In the genomic region with DNA sequence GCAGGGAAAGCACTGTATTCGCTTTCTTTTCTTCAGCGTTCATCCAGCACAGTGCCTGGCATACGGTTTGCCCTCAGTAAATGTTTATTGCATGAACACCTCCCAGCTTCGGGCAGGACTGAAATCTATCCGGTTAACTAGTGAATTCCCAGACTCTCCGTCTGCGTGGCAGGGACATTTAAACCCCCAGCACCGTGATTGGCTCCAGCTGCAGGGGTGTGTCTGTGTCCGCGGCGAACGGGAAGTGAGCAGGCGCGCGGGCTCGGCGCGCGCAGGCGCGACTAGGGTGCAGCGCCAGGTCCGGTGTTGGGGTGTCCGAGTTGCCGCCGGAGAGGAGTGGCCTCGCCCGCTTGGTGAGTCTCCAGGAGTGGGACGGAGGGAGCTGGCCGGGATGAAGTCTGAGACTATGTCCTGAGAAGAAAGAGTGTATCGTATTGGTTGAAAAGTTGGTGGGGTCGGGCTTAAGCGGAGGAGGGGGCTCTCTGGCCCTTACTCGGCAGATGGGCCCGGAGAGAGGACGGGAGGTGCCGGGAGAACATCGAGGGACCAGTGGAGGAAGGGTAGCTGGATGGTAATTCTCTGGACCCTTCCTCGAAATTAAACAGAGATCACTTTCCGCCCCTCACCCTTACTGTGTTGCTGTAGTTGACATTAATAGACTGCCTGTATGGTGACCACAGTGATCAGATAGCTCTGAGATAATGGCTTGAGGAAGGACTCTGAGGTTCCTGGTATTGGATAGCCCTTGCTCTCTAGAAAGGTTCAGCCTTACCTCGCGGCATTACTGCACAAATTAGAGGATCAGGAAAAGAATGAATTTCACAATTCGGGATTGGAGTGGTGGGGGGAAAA, we compare ENCODE assay signal across 8 cellular contexts. TPM values are rescaled to one million over a fixed set of nuclear protein-coding genes. Genes with fewer than 3 reads are reported as not detected.
DNase-seq lines count a peak whose midpoint lies in the region; ATAC-seq, FAIRE-seq and TF ChIP-seq lines count a peak whose summit lies in the region.

A gene (plus strand): TSS at position 274 of the 852 bp plus-strand sequence. CDS start 16,213 bp downstream, outside the sequence.

- peaks cover 0 to 5% of the 10 kb centered on the region in 2 donors for H3K36me3 Mint-ChIP-seq in activated T-cell treated with anti-CD3 and anti-CD28 coated beads, Interleukin-2, amount 50 U/mL, for 72 hours (ENCODE audit: insufficient read depth in 2 of 2)

- H3K27me3 ChIP-seq in KMS-11 (ENCODE audit: insufficient read depth, low read depth) (no peaks in the 10 kb centered on the region), esophagus muscularis mucosa (no peaks in the 10 kb centered on the region), muscle layer of duodenum (ENCODE audit: low read depth, low read length) (no peaks in the 10 kb centered on the region)

- no peaks in the 10 kb centered on the region for H3K27me3 Mint-ChIP-seq in activated T-cell treated with anti-CD3 and anti-CD28 coated beads, Interleukin-2, amount 50 U/mL, for 72 hours (ENCODE audit: low read depth)

- FAIRE-seq in RCC 7860 (lab: Jason Lieb, UNC): peak; percentile 35

- TF ChIP-seq CTCF in KMS-11 (conservative IDR thresholded peaks at IDR 0.05; ENCODE audit: low read depth, low read length) (no peak), esophagus muscularis mucosa (IDR thresholded peaks at IDR 0.05) (no peak)

- no peaks in the 10 kb centered on the region for H3K9me3 ChIP-seq in esophagus muscularis mucosa
- no peaks in the 10 kb centered on the region for H3K9me3 ChIP-seq in muscle layer of duodenum (ENCODE audit: control insufficient read depth in 1 of 2, low read length in 2 of 2)

- no peak within 1 kb of the TSS for H3K27ac ChIP-seq in KMS-11
- peak within 1 kb of the TSS; percentile 83 to 95 (median 91) for H3K27ac ChIP-seq in esophagus muscularis mucosa (replicated peaks in 1 of 4)
- peak within 1 kb of the TSS; percentile 99 for H3K27ac ChIP-seq in muscle layer of duodenum (ENCODE audit: low read length)

- no peaks in the 10 kb centered on the region for H4K20me1 ChIP-seq in KMS-11 (ENCODE audit: insufficient read depth)

- TF ChIP-seq POLR2A in esophagus muscularis mucosa (IDR thresholded peaks at IDR 0.05; ENCODE audit: low read depth): peak; percentile 81

- peak within 1 kb of the TSS; percentile 88 for H2AFZ ChIP-seq in KMS-11 (ENCODE audit: low read depth)

- peak within 1 kb of the TSS; percentile 53; the same call in 1 of the 2 replicates for H3K9ac ChIP-seq in KMS-11

- peak within 1 kb of the TSS; percentile 89 for H3K4me2 ChIP-seq in KMS-11

- under 1% methylated on average over 27 of the region's 43 CpGs for WGBS in esophagus muscularis mucosa

- DNase-seq in DMS153 treated with DMSO at 0.1 percent for 48 hours (lab: John Stamatoyannopoulos, UW; ENCODE audit: unreplicated experiment): peak; percentile 5
- peak; percentile 89 for DNase-seq in RCC 7860 (ENCODE audit: low spot score)
- peak; percentile 90 for DNase-seq in activated T-cell treated with anti-CD3 and anti-CD28 coated beads, Interleukin-2, amount 50 U/mL, for 72 hours
- peak; percentile 98 for DNase-seq in esophagus muscularis mucosa (ENCODE audit: extremely low spot score)
- DNase-seq in stimulated activated CD8-positive, alpha-beta memory T cell treated with anti-CD3 and anti-CD28 coated beads, Interleukin-7, amount 100 ng/mL, for 24 hours (ENCODE audit: low read depth): peak; percentile 60

- intact Hi-C loops in esophagus muscularis mucosa (cut with DNase I): no loop called here

- ATAC-seq in GM21737 (IDR thresholded peaks at IDR 0.05; ENCODE audit: unreplicated experiment): peak; percentile 73
- peak; percentile 96 to 97 for ATAC-seq in activated T-cell treated with anti-CD3 and anti-CD28 coated beads, Interleukin-2, amount 50 U/mL, for 72 hours (replicated peaks in 1 of 2)

- H3K4me1 Mint-ChIP-seq in activated T-cell treated with anti-CD3 and anti-CD28 coated beads, Interleukin-2, amount 50 U/mL, for 72 hours (ENCODE audit: low read depth): peaks cover 62% of the 10 kb centered on the region

- peak; percentile 55 for TF ChIP-seq EP300 in esophagus muscularis mucosa (IDR thresholded peaks at IDR 0.05)

- H3K79me2 ChIP-seq in KMS-11 (ENCODE audit: insufficient read depth, low read depth): peaks cover 13% of the 10 kb centered on the region; the same call in 1 of the 2 replicates

- peaks cover 35% of the 10 kb centered on the region for H3K4me1 ChIP-seq in KMS-11 (ENCODE audit: low read depth, poor library complexity, severe bottlenecking)
- H3K4me1 ChIP-seq in esophagus muscularis mucosa: peaks cover 36 to 74% (median 62%) of the 10 kb centered on the region in 4 donors
- peaks cover 5 to 35% of the 10 kb centered on the region in 2 donors for H3K4me1 ChIP-seq in muscle layer of duodenum (ENCODE audit: control insufficient read depth in 1 of 2, insufficient read depth in 2 of 2, low read length in 2 of 2)

- H3K27ac Mint-ChIP-seq in activated T-cell treated with anti-CD3 and anti-CD28 coated beads, Interleukin-2, amount 50 U/mL, for 72 hours: peak within 1 kb of the TSS; percentile 86

- peak within 1 kb of the TSS; percentile 62 for H3K4me3 ChIP-seq in KMS-11 (IDR thresholded peaks at IDR 0.05; ENCODE audit: insufficient read depth, low read depth, low read length)
- peak within 1 kb of the TSS; percentile 66 to 77 (median 76) for H3K4me3 ChIP-seq in esophagus muscularis mucosa
- peak within 1 kb of the TSS; percentile 73 to 96 for H3K4me3 ChIP-seq in muscle layer of duodenum (ENCODE audit: low read depth in 1 of 2, low read length in 2 of 2)

- peak within 1 kb of the TSS; percentile 86 to 95 for H3K4me3 Mint-ChIP-seq in activated T-cell treated with anti-CD3 and anti-CD28 coated beads, Interleukin-2, amount 50 U/mL, for 72 hours

- no peaks in the 10 kb centered on the region for H3K9me3 Mint-ChIP-seq in activated T-cell treated with anti-CD3 and anti-CD28 coated beads, Interleukin-2, amount 50 U/mL, for 72 hours

- H3K36me3 ChIP-seq in KMS-11 (ENCODE audit: insufficient read depth) (no peaks in the 10 kb centered on the region), esophagus muscularis mucosa (peaks cover 0 to 4% (median 0%) of the 10 kb centered on the region in 4 donors), muscle layer of duodenum (ENCODE audit: control insufficient read depth in 1 of 2, insufficient read depth in 2 of 2, low read length in 2 of 2) (peaks cover 0 to 3% of the 10 kb centered on the region in 2 donors)

RNA-seq across cellular contexts. Expression of the gene that starts here (rescaled TPM):
- 10 to 100 TPM; 72.0 to 79.7 TPM for total RNA-seq in activated T-cell treated with anti-CD3 and anti-CD28 coated beads, Interleukin-2, amount 50 U/mL, for 72 hours
- 10 to 100 TPM; 48.6 to 76.2 (median 55.1) TPM for total RNA-seq in esophagus muscularis mucosa

Comparison
In these comparisons a context has a peak if more than half of its experiments do, and no peak if none do; other contexts are left out.
1. DNase-seq: peak in every context shown above with its lines; median percentile 98 in esophagus muscularis mucosa; 90 in activated T-cell treated with anti-CD3 and anti-CD28 coated beads, Interleukin-2, amount 50 U/mL, for 72 hours; 89 in RCC 7860; 60 in stimulated activated CD8-positive, alpha-beta memory T cell treated with anti-CD3 and anti-CD28 coated beads, Interleukin-7, amount 100 ng/mL, for 24 hours; 5 in DMS153 treated with DMSO at 0.1 percent for 48 hours.